Comparison of ENCODE assay signal across 8 cellular contexts in genomic region chr2:223692227-223692947, GRCh38.
DNase-seq lines count a peak whose midpoint lies in the region; ATAC-seq and TF ChIP-seq lines count a peak whose summit lies in the region.

No MANE protein-coding gene starts in this region.

- H3K4me1 ChIP-seq in SJCRH30 (no peaks in the 10 kb centered on the region), prostate gland (replicated peaks) (no peaks in the 10 kb centered on the region)

- H3K36me3 ChIP-seq in SJCRH30 (no peaks in the 10 kb centered on the region), prostate gland (no peaks in the 10 kb centered on the region)

- TF ChIP-seq POLR2A in prostate gland (IDR thresholded peaks at IDR 0.05), result no peak

- H3K27ac ChIP-seq in SJCRH30 (no peak overlapping the region), prostate gland (no peak overlapping the region)

- 41% methylated on average over 12 of the region's 12 CpGs for WGBS in prostate gland

- no peak for DNase-seq in AG09319 (ENCODE audit: extremely low read depth, low read depth)
- DNase-seq in HCEC 1CT, result peak; percentile 48
- DNase-seq in SJCRH30, result peak; percentile 27 to 53
- DNase-seq in fibroblast of pulmonary artery (ENCODE audit: low read depth), result peak; percentile 78
- DNase-seq in prostate gland (ENCODE audit: low spot score), result no peak
- DNase-seq in activated CD4-positive, CD25-positive, alpha-beta regulatory T cell treated with anti-CD3 and anti-CD28 coated beads, Interleukin-2, amount 50 U/mL, for 72 hours, result no peak
- DNase-seq in activated CD4-positive, CD25-positive, alpha-beta regulatory T cell (lab: John Stamatoyannopoulos, UW), result no peak

- TF ChIP-seq CTCF in AG09319 (IDR thresholded peaks at IDR 0.05; ENCODE audit: low read depth, low read length), result peak; percentile 82
- peak; percentile 88 for TF ChIP-seq CTCF in fibroblast of pulmonary artery (IDR thresholded peaks at IDR 0.05; ENCODE audit: low read length, missing control alignments)
- peak in 3 of 4 experiments; percentile 31 to 60 (median 33) for TF ChIP-seq CTCF in prostate gland (IDR thresholded peaks at IDR 0.05)

- H3K4me3 ChIP-seq in SJCRH30, result no peak overlapping the region
- H3K4me3 ChIP-seq in fibroblast of pulmonary artery (replicated peaks; ENCODE audit: low read depth, low read length), result no peak overlapping the region
- H3K4me3 ChIP-seq in prostate gland, result no peak overlapping the region

- ATAC-seq in HG03378 (IDR thresholded peaks at IDR 0.05; ENCODE audit: unreplicated experiment), result no peak

- H3K27me3 ChIP-seq in SJCRH30 (no peaks in the 10 kb centered on the region; the same call in 1 of the 2 replicates), prostate gland (replicated peaks; ENCODE audit: insufficient read depth) (no peaks in the 10 kb centered on the region)

- H3K9me3 ChIP-seq in SJCRH30 (replicated peaks), result no peaks in the 10 kb centered on the region
- no peaks in the 10 kb centered on the region for H3K9me3 ChIP-seq in prostate gland

- intact Hi-C loops in prostate gland (cut with DNase I), result loop anchor here (2.0 kb wide), 1 partner anchor 30 kb away; no protein-coding TSS in a partner anchor

Comparison
In these comparisons a context has a peak if more than half of its experiments do, and no peak if none do; other contexts are left out.
1. DNase-seq: peak in HCEC 1CT (single experiment), SJCRH30 (2 of 2) and fibroblast of pulmonary artery (single experiment); none in AG09319 (single experiment), prostate gland (single experiment), activated CD4-positive, CD25-positive, alpha-beta regulatory T cell treated with anti-CD3 and anti-CD28 coated beads, Interleukin-2, amount 50 U/mL, for 72 hours (single experiment) and activated CD4-positive, CD25-positive, alpha-beta regulatory T cell (0 of 4).
2. CTCF ChIP-seq: peak in every context shown above with its lines; median percentile 88 in fibroblast of pulmonary artery; 82 in AG09319; 33 in prostate gland.